ENCODE assay signal across 28 cellular contexts in genomic region chr20:35792740-35793139, GRCh38. TPM values are rescaled to one million over a fixed set of nuclear protein-coding genes. Genes with fewer than 3 reads are reported as not detected.
DNase-seq lines count a peak whose midpoint lies in the region; ATAC-seq and TF ChIP-seq lines count a peak whose summit lies in the region.
"Had no signal": no experiment of that assay in that cellular context is flagged by ENCODE, and none has a peak within 500 bp of the region (broad histone marks: within the 10 kb centered on the region; RNA-seq: fewer than 3 reads in every experiment).

No MANE protein-coding gene starts in this region.

- ATAC-seq in upper lobe of right lung: no peak
- ATAC-seq in GM18870 (IDR thresholded peaks at IDR 0.05; ENCODE audit: unreplicated experiment): no peak
- ATAC-seq: activated CD8-positive, alpha-beta T cell treated with anti-CD3 and anti-CD28 coated beads, Interleukin-2, amount 10 ng/mL, durations not matched to agents 7 days and 5 days; CD8-positive, alpha-beta T cell; effector memory CD8-positive, alpha-beta T cell; mucosa of descending colon had no signal

- peak overlapping the region; percentile 94 for H3K27ac ChIP-seq in osteoblast (ENCODE audit: low read depth, low read length)
- H3K27ac ChIP-seq in upper lobe of right lung: no peak overlapping the region
- peak overlapping the region in 3 of 8 donors; percentile 71 to 80 (median 77) for H3K27ac ChIP-seq in spleen
- H3K27ac ChIP-seq: brain microvascular endothelial cell, neural progenitor cell had no signal

- intact Hi-C loops in upper lobe of right lung (cut with DNase I) (no loop called here), spleen (cut with DNase I; ENCODE audit: low total_unique reads) (no loop called here), Caco-2 (cut with micrococcal nuclease; ENCODE audit: unreplicated experiment) (no loop called here)

- H3K36me3 Mint-ChIP-seq in HFFc6 (ENCODE audit: low read depth): no peaks in the 10 kb centered on the region
- no peaks in the 10 kb centered on the region for H3K36me3 Mint-ChIP-seq in chondrocyte (ENCODE audit: low read depth)
- peaks cover 45% of the 10 kb centered on the region for H3K36me3 Mint-ChIP-seq in Caco-2 (ENCODE audit: insufficient read depth, unreplicated experiment)

- H3K79me2 ChIP-seq in osteoblast (ENCODE audit: insufficient read depth, low read length): peaks cover 76% of the 10 kb centered on the region

- peaks cover 17% of the 10 kb centered on the region for H3K4me1 Mint-ChIP-seq in HFFc6 (ENCODE audit: low read depth)
- H3K4me1 Mint-ChIP-seq in chondrocyte (ENCODE audit: low read depth): peaks cover 11% of the 10 kb centered on the region
- H3K4me1 Mint-ChIP-seq in Caco-2 (ENCODE audit: low read depth, unreplicated experiment): peaks cover 6% of the 10 kb centered on the region

- DNase-seq in HFFc6: no peak
- DNase-seq in chondrocyte (ENCODE audit: low spot score): peak; percentile 15
- no peak for DNase-seq in osteoblast (ENCODE audit: insufficient read length, low spot score, missing footprints)
- peak; percentile 15 for DNase-seq in upper lobe of right lung
- no peak for DNase-seq in spleen
- DNase-seq in Caco-2: no peak
- DNase-seq: activated CD8-positive, alpha-beta T cell treated with anti-CD3 and anti-CD28 coated beads, Interleukin-2, amount 10 ng/mL, durations not matched to agents 7 days and 5 days; activated gamma-delta T cell treated with Interleukin-2 at 50 U/mL for 16 hours; activated T-cell treated with anti-CD3 and anti-CD28 coated beads for 4 hours; adrenal gland; brain microvascular endothelial cell; CD8-positive, alpha-beta T cell; effector memory CD8-positive, alpha-beta T cell; erythroblast; foreskin melanocyte; mucosa of descending colon; NCI-H1105; NCI-H2029; NCI-H524 treated with DMSO at 0.1 percent for 48 hours; psoas muscle; sigmoid colon; T-helper 2 cell; transverse colon had no signal

- H4K20me1 ChIP-seq in osteoblast (ENCODE audit: insufficient read depth, low read length): no peaks in the 10 kb centered on the region

- H3K4me3 Mint-ChIP-seq in HFFc6 (no peak overlapping the region; the same call in 1 of the 2 replicates), chondrocyte (ENCODE audit: unreplicated experiment) (no peak overlapping the region), Caco-2 (ENCODE audit: unreplicated experiment) (no peak overlapping the region)
- H3K4me3 Mint-ChIP-seq: activated CD8-positive, alpha-beta T cell treated with anti-CD3 and anti-CD28 coated beads, Interleukin-2, amount 10 ng/mL, durations not matched to agents 7 days and 5 days; CD8-positive, alpha-beta T cell; effector memory CD8-positive, alpha-beta T cell; neural progenitor cell; stimulated activated naive CD8-positive, alpha-beta T cell treated with anti-CD3 and anti-CD28 coated beads, Interleukin-15, Interleukin-2, amounts not matched to agents 100 ng/mL and 50 ng/mL, for 24 hours had no signal

- TF ChIP-seq POLR2A in spleen (IDR thresholded peaks at IDR 0.05): no peak

- H3K4me1 ChIP-seq in osteoblast (ENCODE audit: insufficient read depth, low read length): peaks cover 17% of the 10 kb centered on the region
- H3K4me1 ChIP-seq in upper lobe of right lung: peaks cover 9% of the 10 kb centered on the region
- H3K4me1 ChIP-seq in spleen: peaks cover 6 to 82% (median 45%) of the 10 kb centered on the region in 6 donors
- H3K4me1 ChIP-seq in Caco-2: no peaks in the 10 kb centered on the region
- H3K4me1 ChIP-seq: neural progenitor cell had no signal

- POLR2A ChIA-PET in Caco-2 (lab: Charles Lee): interaction anchor here (1.6 kb wide), 1 partner anchor 51 kb away, joined by 16 read pairs; the partner anchor contains the start of gene RBM39

- CTCF ChIA-PET in Caco-2 (lab: Charles Lee): no interaction called here

- H3K9me3 Mint-ChIP-seq in HFFc6: no peaks in the 10 kb centered on the region
- no peaks in the 10 kb centered on the region for H3K9me3 Mint-ChIP-seq in chondrocyte (ENCODE audit: low read depth)
- H3K9me3 Mint-ChIP-seq in Caco-2 (ENCODE audit: unreplicated experiment): no peaks in the 10 kb centered on the region
- H3K9me3 Mint-ChIP-seq: CD8-positive, alpha-beta T cell; effector memory CD8-positive, alpha-beta T cell; neural progenitor cell; stimulated activated naive CD8-positive, alpha-beta T cell treated with anti-CD3 and anti-CD28 coated beads, Interleukin-15, Interleukin-2, amounts not matched to agents 100 ng/mL and 50 ng/mL, for 24 hours had no signal

- H2AFZ ChIP-seq in osteoblast (ENCODE audit: low read length): no peak overlapping the region
- H2AFZ ChIP-seq: neural progenitor cell had no signal

- H3K9me3 ChIP-seq in osteoblast (ENCODE audit: low read depth, low read length) (no peaks in the 10 kb centered on the region), upper lobe of right lung (no peaks in the 10 kb centered on the region), spleen (no peaks in the 10 kb centered on the region), Caco-2 (no peaks in the 10 kb centered on the region)
- H3K9me3 ChIP-seq: adrenal gland, mucosa of descending colon, psoas muscle, sigmoid colon, transverse colon had no signal

- TF ChIP-seq CTCF in HFFc6 (IDR thresholded peaks at IDR 0.05) (no peak), chondrocyte (IDR thresholded peaks at IDR 0.05) (no peak), osteoblast (IDR thresholded peaks at IDR 0.05; ENCODE audit: extremely low read depth, low read depth, low read length) (no peak), upper lobe of right lung (IDR thresholded peaks at IDR 0.05) (no peak), spleen (IDR thresholded peaks at IDR 0.05 in 8 of 11, conservative IDR thresholded peaks at IDR 0.05 in 3 of 11) (no peak), Caco-2 (IDR thresholded peaks at IDR 0.05; ENCODE audit: insufficient read depth in 1 of 2, low read depth in 1 of 2, low read length in 1 of 2, severe bottlenecking in 1 of 2, unreplicated experiment in 1 of 2) (no peak)

- no peak overlapping the region for H3K4me2 ChIP-seq in osteoblast (ENCODE audit: insufficient read depth, low read length)
- H3K4me2 ChIP-seq: neural progenitor cell had no signal

- H3K27ac Mint-ChIP-seq in HFFc6 (peak overlapping the region; percentile 93), chondrocyte (ENCODE audit: unreplicated experiment) (no peak overlapping the region), Caco-2 (ENCODE audit: unreplicated experiment) (no peak overlapping the region)
- H3K27ac Mint-ChIP-seq: activated CD8-positive, alpha-beta T cell treated with anti-CD3 and anti-CD28 coated beads, Interleukin-2, amount 10 ng/mL, durations not matched to agents 7 days and 5 days; CD8-positive, alpha-beta T cell; neural progenitor cell had no signal

- H3K27me3 ChIP-seq in osteoblast (ENCODE audit: insufficient read depth, low read length) (no peaks in the 10 kb centered on the region), upper lobe of right lung (no peaks in the 10 kb centered on the region), spleen (replicated peaks in 1 of 7) (no peaks in the 10 kb centered on the region), Caco-2 (replicated peaks; ENCODE audit: control insufficient read depth, insufficient read depth, low read length) (no peaks in the 10 kb centered on the region)
- H3K27me3 ChIP-seq: adrenal gland, brain microvascular endothelial cell, neural progenitor cell, sigmoid colon, transverse colon had no signal

- no TSS peak for BruUV-seq in Caco-2 (replicated peaks; lab: Mats Ljungman, UMichigan)

- H3K36me3 ChIP-seq in osteoblast (ENCODE audit: insufficient read depth, low read length): no peaks in the 10 kb centered on the region
- no peaks in the 10 kb centered on the region for H3K36me3 ChIP-seq in upper lobe of right lung
- H3K36me3 ChIP-seq in spleen: peaks cover 0 to 37% (median under 1%) of the 10 kb centered on the region in 6 donors
- H3K36me3 ChIP-seq in Caco-2 (ENCODE audit: control insufficient read depth, insufficient read depth, low read length): no peaks in the 10 kb centered on the region
- H3K36me3 ChIP-seq: adrenal gland, brain microvascular endothelial cell, neural progenitor cell, sigmoid colon, transverse colon had no signal

- H3K4me3 ChIP-seq in osteoblast (ENCODE audit: insufficient read depth, low read length) (no peak overlapping the region), upper lobe of right lung (no peak overlapping the region), spleen (no peak overlapping the region), Caco-2 (ENCODE audit: low read depth, low read length) (no peak overlapping the region)
- H3K4me3 ChIP-seq: adrenal gland, coronary artery, lung, mucosa of descending colon, neural progenitor cell, psoas muscle, sigmoid colon, transverse colon had no signal

- WGBS in spleen, 5 donors: 95 to 99% (median 98%) methylated on average over 4 of the region's 4 CpGs

- H3K27me3 Mint-ChIP-seq in HFFc6 (ENCODE audit: insufficient read depth): no peaks in the 10 kb centered on the region; the same call in 1 of the 2 replicates
- no peaks in the 10 kb centered on the region for H3K27me3 Mint-ChIP-seq in chondrocyte (ENCODE audit: low read depth)
- H3K27me3 Mint-ChIP-seq in Caco-2 (ENCODE audit: insufficient read depth, unreplicated experiment): no peaks in the 10 kb centered on the region
- H3K27me3 Mint-ChIP-seq: effector memory CD8-positive, alpha-beta T cell; stimulated activated naive CD8-positive, alpha-beta T cell treated with anti-CD3 and anti-CD28 coated beads, Interleukin-15, Interleukin-2, amounts not matched to agents 100 ng/mL and 50 ng/mL, for 24 hours had no signal

RNA-seq across cellular contexts. Expression of gene PHF20, which starts 20.9 kb away (rescaled TPM):
- total RNA-seq in HFFc6 (2021; fragmentation: NEBNext Ultra II Directional; extraction: Animal tissue kit (Norgen Biotek cat#: 25700)): 10 to 100 TPM; 31.5 to 40.9 (median 36.2) TPM
- total RNA-seq in chondrocyte (42.2 to 46.1 TPM (median 44.6 TPM) in 3 replicates), osteoblast (34.8 and 39.1 TPM in 2 replicates), upper lobe of right lung (56.5 TPM), spleen (10 to 100 TPM; 49.9 to 89.9 (median 69.4) TPM), Caco-2 (2022) (101 and 109 TPM in 2 replicates)
- polyA plus RNA-seq in spleen: 10 to 100 TPM; 40.0 to 49.3 (median 45.3) TPM

RNA-seq across cellular contexts. Expression of gene RBM39, which starts 50.7 kb away (rescaled TPM):
- 100 to 1,000 TPM; 162 to 198 (median 185) TPM for total RNA-seq in HFFc6 (2021; fragmentation: NEBNext Ultra II Directional; extraction: Animal tissue kit (Norgen Biotek cat#: 25700))
- total RNA-seq in chondrocyte (217 to 277 TPM (median 238 TPM) in 3 replicates), osteoblast (274 and 300 TPM in 2 replicates), upper lobe of right lung (298 TPM), spleen (100 to 1,000 TPM; 386 to 649 (median 405) TPM), Caco-2 (2022) (750 and 777 TPM in 2 replicates)
- 100 to 1,000 TPM; 287 to 638 (median 423) TPM for polyA plus RNA-seq in spleen

Comparison
In these comparisons a context has a peak if more than half of its experiments do, and no peak if none do; other contexts are left out.
1. DNase-seq: peak in chondrocyte (single experiment) and upper lobe of right lung (single experiment); none in HFFc6 (single experiment), osteoblast (single experiment), spleen (single experiment) and Caco-2 (0 of 2).